25 cellular contexts compared by ENCODE assay signal in genomic region chr4:145055533-145056257, GRCh38. TPM values are rescaled to one million over a fixed set of nuclear protein-coding genes. Genes with fewer than 3 reads are reported as not detected.
A peak's percentile ranks its signal among the peaks of the same experiment; 100 is the strongest.
DNase-seq lines count a peak whose midpoint lies in the region; ATAC-seq, FAIRE-seq and TF ChIP-seq lines count a peak whose summit lies in the region.
"Had no signal": no experiment of that assay in that cellular context is flagged by ENCODE, and none has a peak within 500 bp of the region (broad histone marks: within the 10 kb centered on the region; RNA-seq: fewer than 3 reads in every experiment).

No MANE protein-coding gene starts in this region.

- CTCF ChIA-PET in activated CD4-positive, alpha-beta T cell treated with anti-CD3 and anti-CD28 coated beads for 36 hours (lab: Charles Lee) = interaction anchor here (0.6 kb wide), 1 partner anchor 445 kb away, joined by 3 read pairs; no protein-coding TSS in a partner anchor
- CTCF ChIA-PET in activated CD4-positive, alpha-beta T cell treated with anti-CD3 and anti-CD28 coated beads, Interleukin-2, amount 10 ng/mL, durations not matched to agents 7 days and 5 days (lab: Charles Lee) = interaction anchor here (0.5 kb wide), 1 partner anchor 485 kb away, joined by 3 read pairs; no protein-coding TSS in a partner anchor
- CTCF ChIA-PET in activated naive CD4-positive, alpha-beta T cell treated with anti-CD3 and anti-CD28 coated beads, Interleukin-2, amount 10 ng/mL, durations not matched to agents 7 days and 5 days (lab: Charles Lee) = no interaction called here
- CTCF ChIA-PET in GM12878 (lab: Yijun Ruan, JAX) = interaction anchor here (0.6 kb wide), 1 partner anchor 87 kb away, joined by 3 read pairs; no protein-coding TSS in a partner anchor

- H3K4me1 Mint-ChIP-seq in activated CD4-positive, alpha-beta T cell treated with anti-CD3 and anti-CD28 coated beads for 36 hours = peaks cover 23% of the 10 kb centered on the region
- peaks cover 23% of the 10 kb centered on the region for H3K4me1 Mint-ChIP-seq in activated CD4-positive, alpha-beta T cell treated with anti-CD3 and anti-CD28 coated beads, Interleukin-2, amount 10 ng/mL, durations not matched to agents 7 days and 5 days
- H3K4me1 Mint-ChIP-seq in activated naive CD4-positive, alpha-beta T cell treated with anti-CD3 and anti-CD28 coated beads, Interleukin-2, amount 10 ng/mL, durations not matched to agents 7 days and 5 days = peaks cover 23% of the 10 kb centered on the region

- no peaks in the 10 kb centered on the region for H3K9me3 Mint-ChIP-seq in activated CD4-positive, alpha-beta T cell treated with anti-CD3 and anti-CD28 coated beads for 36 hours (ENCODE audit: low read depth)
- H3K9me3 Mint-ChIP-seq in activated CD4-positive, alpha-beta T cell treated with anti-CD3 and anti-CD28 coated beads, Interleukin-2, amount 10 ng/mL, durations not matched to agents 7 days and 5 days = no peaks in the 10 kb centered on the region
- no peaks in the 10 kb centered on the region for H3K9me3 Mint-ChIP-seq in activated naive CD4-positive, alpha-beta T cell treated with anti-CD3 and anti-CD28 coated beads, Interleukin-2, amount 50 U/mL, for 72 hours
- no peaks in the 10 kb centered on the region for H3K9me3 Mint-ChIP-seq in activated naive CD4-positive, alpha-beta T cell treated with anti-CD3 and anti-CD28 coated beads, Interleukin-2, amount 10 ng/mL, durations not matched to agents 7 days and 5 days
- H3K9me3 Mint-ChIP-seq: CD8-positive, alpha-beta memory T cell had no signal

- no peak overlapping the region for H3K4me3 ChIP-seq in GM12878
- H3K4me3 ChIP-seq: PC-9 had no signal

- no peak for DNase-seq in activated CD4-positive, alpha-beta T cell treated with anti-CD3 and anti-CD28 coated beads for 36 hours
- DNase-seq in activated CD4-positive, alpha-beta T cell treated with anti-CD3 and anti-CD28 coated beads, Interleukin-2, amount 10 ng/mL, durations not matched to agents 7 days and 5 days = no peak
- no peak for DNase-seq in activated naive CD4-positive, alpha-beta T cell treated with anti-CD3 and anti-CD28 coated beads, Interleukin-2, amount 50 U/mL, for 72 hours (ENCODE audit: low spot score in 2 of 2)
- no peak for DNase-seq in activated naive CD4-positive, alpha-beta T cell treated with anti-CD3 and anti-CD28 coated beads, Interleukin-2, amount 10 ng/mL, durations not matched to agents 7 days and 5 days
- no peak for DNase-seq in GM12878 (ENCODE audit: low read depth, low spot score)
- DNase-seq in stimulated activated naive CD8-positive, alpha-beta T cell treated with anti-CD3 and anti-CD28 coated beads, Interleukin-15, Interleukin-2, amounts not matched to agents 100 U/mL and 50 U/mL, for 24 hours = no peak
- DNase-seq: 8988T; ACHN; BE2C; CD8-positive, alpha-beta memory T cell; DMS79 treated with DMSO at 0.1 percent for 48 hours; GF-D8; NCI-H1048; NCI-H1417; NCI-H1694; NCI-H2029 treated with DMSO at 0.1 percent for 48 hours; NCI-H2227 treated with DMSO at 0.1 percent for 48 hours; NCI-H526 treated with DMSO at 0.1 percent for 48 hours; PC-9 had no signal

- SMC1A ChIA-PET in GM12878 (lab: Charles Lee; ENCODE audit: uncharacterized antibody, unreplicated experiment) = interaction anchor here (0.9 to 1.0 kb wide), 2 partner anchors 63 to 265 kb away, joined by 3 read pairs; no protein-coding TSS in a partner anchor

- TF ChIP-seq EP300 in GM12878 (IDR thresholded peaks at IDR 0.05; ENCODE audit: borderline replicate concordance in 1 of 2, control insufficient read depth in 1 of 2, low read depth in 2 of 2, low read length in 2 of 2) = no peak

- no peak for TF ChIP-seq CTCF in GM12878 (IDR thresholded peaks at IDR 0.05 in 2 of 3, conservative IDR thresholded peaks at IDR 0.05 in 1 of 3; ENCODE audit: control insufficient read depth in 2 of 3, extremely low read depth in 1 of 3, insufficient read depth in 1 of 3, low read depth in 3 of 3, low read length in 3 of 3)

- peaks cover 12% of the 10 kb centered on the region for H3K36me3 Mint-ChIP-seq in activated CD4-positive, alpha-beta T cell treated with anti-CD3 and anti-CD28 coated beads for 36 hours (ENCODE audit: low read depth)
- H3K36me3 Mint-ChIP-seq in activated CD4-positive, alpha-beta T cell treated with anti-CD3 and anti-CD28 coated beads, Interleukin-2, amount 10 ng/mL, durations not matched to agents 7 days and 5 days (ENCODE audit: low read depth) = peaks cover 10% of the 10 kb centered on the region
- H3K36me3 Mint-ChIP-seq in activated naive CD4-positive, alpha-beta T cell treated with anti-CD3 and anti-CD28 coated beads, Interleukin-2, amount 50 U/mL, for 72 hours = peaks cover 4 to 5% of the 10 kb centered on the region in 2 donors
- H3K36me3 Mint-ChIP-seq in activated naive CD4-positive, alpha-beta T cell treated with anti-CD3 and anti-CD28 coated beads, Interleukin-2, amount 10 ng/mL, durations not matched to agents 7 days and 5 days = peaks cover 9% of the 10 kb centered on the region

- no peak for FAIRE-seq in GM12878 (lab: Jason Lieb, UNC)
- FAIRE-seq: GM12892, H54 had no signal

- RAD21 ChIA-PET in GM12878 (lab: Charles Lee; ENCODE audit: unreplicated experiment) = interaction anchor here (1.0 kb wide), 1 partner anchor 85 kb away, joined by 3 read pairs; no protein-coding TSS in a partner anchor

- H4K20me1 ChIP-seq in GM12878 (ENCODE audit: control insufficient read depth, insufficient read depth) = no peaks in the 10 kb centered on the region

- POLR2A ChIA-PET in activated CD4-positive, alpha-beta T cell treated with anti-CD3 and anti-CD28 coated beads for 36 hours (lab: Charles Lee) = no interaction called here
- POLR2A ChIA-PET in activated CD4-positive, alpha-beta T cell treated with anti-CD3 and anti-CD28 coated beads, Interleukin-2, amount 10 ng/mL, durations not matched to agents 7 days and 5 days (lab: Charles Lee) = no interaction called here
- POLR2A ChIA-PET in GM12878 (lab: Charles Lee) = no interaction called here

- no TSS peak for BruUV-seq in GM12878 (replicated peaks; lab: Mats Ljungman, UMichigan)

- intact Hi-C loops in activated CD4-positive, alpha-beta T cell treated with anti-CD3 and anti-CD28 coated beads for 36 hours (cut with DNase I, micrococcal nuclease) = loop anchor here in 1 of 2 experiments (2.0 kb wide), 1 partner anchor 37 kb away; no protein-coding TSS in a partner anchor
- intact Hi-C loops in GM12878 (cut with micrococcal nuclease; ENCODE audit: unreplicated experiment) = no loop called here

- H3K27me3 ChIP-seq in GM12878 (replicated peaks in 1 of 2; ENCODE audit: control insufficient read depth in 2 of 2, insufficient read depth in 2 of 2, low read length in 1 of 2) = no peaks in the 10 kb centered on the region
- H3K27me3 ChIP-seq: BE2C had no signal

- no peaks in the 10 kb centered on the region for H3K79me2 ChIP-seq in GM12878 (ENCODE audit: control insufficient read depth, insufficient read depth, low read length)

- H2AFZ ChIP-seq in GM12878 (ENCODE audit: control insufficient read depth, low read depth, low read length) = no peak overlapping the region
- H2AFZ ChIP-seq: PC-9 had no signal

- peak; percentile 80 for ATAC-seq in activated CD4-positive, alpha-beta T cell treated with anti-CD3 and anti-CD28 coated beads for 36 hours
- ATAC-seq in activated naive CD4-positive, alpha-beta T cell treated with anti-CD3 and anti-CD28 coated beads, Interleukin-2, amount 50 U/mL, for 72 hours = peak; percentile 62 to 88
- ATAC-seq in GM12878 = peak; percentile 68
- peak; percentile 68 for ATAC-seq in stimulated activated naive CD8-positive, alpha-beta T cell treated with anti-CD3 and anti-CD28 coated beads, Interleukin-15, Interleukin-2, amounts not matched to agents 100 U/mL and 50 U/mL, for 24 hours
- no peak for ATAC-seq in GM21529 (IDR thresholded peaks at IDR 0.05; ENCODE audit: unreplicated experiment)
- no peak for ATAC-seq in GM21825 (IDR thresholded peaks at IDR 0.05; ENCODE audit: unreplicated experiment)
- ATAC-seq: Right ventricle myocardium inferior had no signal

- H3K4me2 ChIP-seq in GM12878 (ENCODE audit: control insufficient read depth, insufficient read depth) = no peak overlapping the region
- H3K4me2 ChIP-seq: PC-9 had no signal

- no peak overlapping the region for H3K4me3 Mint-ChIP-seq in activated CD4-positive, alpha-beta T cell treated with anti-CD3 and anti-CD28 coated beads for 36 hours
- H3K4me3 Mint-ChIP-seq in activated CD4-positive, alpha-beta T cell treated with anti-CD3 and anti-CD28 coated beads, Interleukin-2, amount 10 ng/mL, durations not matched to agents 7 days and 5 days = no peak overlapping the region
- no peak overlapping the region for H3K4me3 Mint-ChIP-seq in activated naive CD4-positive, alpha-beta T cell treated with anti-CD3 and anti-CD28 coated beads, Interleukin-2, amount 10 ng/mL, durations not matched to agents 7 days and 5 days
- H3K4me3 Mint-ChIP-seq: CD14-positive monocyte; CD8-positive, alpha-beta memory T cell had no signal

- no peak for TF ChIP-seq POLR2A in GM12878 (IDR thresholded peaks at IDR 0.05; ENCODE audit: low read depth, low read length)

- no peaks in the 10 kb centered on the region; the same call in 2 of the 3 replicates for H3K9me3 ChIP-seq in GM12878 (replicated peaks; ENCODE audit: control insufficient read depth, insufficient read depth, low read length)
- H3K9me3 ChIP-seq: BE2C had no signal

- TF ChIP-seq RAD21 in GM12878 (IDR thresholded peaks at IDR 0.05; ENCODE audit: insufficient read depth, low read depth, low read length) = no peak

- no peak overlapping the region for H3K27ac Mint-ChIP-seq in activated CD4-positive, alpha-beta T cell treated with anti-CD3 and anti-CD28 coated beads for 36 hours
- H3K27ac Mint-ChIP-seq in activated CD4-positive, alpha-beta T cell treated with anti-CD3 and anti-CD28 coated beads, Interleukin-2, amount 10 ng/mL, durations not matched to agents 7 days and 5 days = no peak overlapping the region
- H3K27ac Mint-ChIP-seq in activated naive CD4-positive, alpha-beta T cell treated with anti-CD3 and anti-CD28 coated beads, Interleukin-2, amount 50 U/mL, for 72 hours = no peak overlapping the region
- H3K27ac Mint-ChIP-seq in activated naive CD4-positive, alpha-beta T cell treated with anti-CD3 and anti-CD28 coated beads, Interleukin-2, amount 10 ng/mL, durations not matched to agents 7 days and 5 days = no peak overlapping the region

- H3K36me3 ChIP-seq in GM12878 (ENCODE audit: control insufficient read depth in 2 of 2, insufficient read depth in 2 of 2, low read length in 1 of 2) = peaks cover 0 to 2% of the 10 kb centered on the region in 2 experiments; a peak in 3 of 4 replicates
- H3K36me3 ChIP-seq: BE2C had no signal

- 86% methylated on average over 5 of the region's 5 CpGs for WGBS in GM12878 (ENCODE audit: insufficient coverage, insufficient replicate concordance, low lambda C conversion rate, missing lambda C conversion rate)

- in situ Hi-C loops in GM12878 (cut with MboI) = no loop called here

- H3K9ac ChIP-seq in GM12878 (ENCODE audit: control insufficient read depth, insufficient read depth, low read length) = no peak overlapping the region

- no peaks in the 10 kb centered on the region for H3K27me3 Mint-ChIP-seq in activated CD4-positive, alpha-beta T cell treated with anti-CD3 and anti-CD28 coated beads for 36 hours
- no peaks in the 10 kb centered on the region for H3K27me3 Mint-ChIP-seq in activated CD4-positive, alpha-beta T cell treated with anti-CD3 and anti-CD28 coated beads, Interleukin-2, amount 10 ng/mL, durations not matched to agents 7 days and 5 days
- H3K27me3 Mint-ChIP-seq in activated naive CD4-positive, alpha-beta T cell treated with anti-CD3 and anti-CD28 coated beads, Interleukin-2, amount 10 ng/mL, durations not matched to agents 7 days and 5 days = no peaks in the 10 kb centered on the region
- H3K27me3 Mint-ChIP-seq: CD8-positive, alpha-beta memory T cell had no signal

- no peaks in the 10 kb centered on the region for H3K4me1 ChIP-seq in GM12878 (ENCODE audit: control insufficient read depth, insufficient read depth, low read length)
- H3K4me1 ChIP-seq: BE2C had no signal

- H3K27ac ChIP-seq in GM12878 (ENCODE audit: control insufficient read depth, insufficient read depth) = no peak overlapping the region
- H3K27ac ChIP-seq: PC-9 had no signal

RNA-seq across cellular contexts. Expression of gene ANAPC10, which starts 42.3 kb away (rescaled TPM):
- 10 to 100 TPM; 27.7 to 31.5 TPM for total RNA-seq in activated CD4-positive, alpha-beta T cell treated with anti-CD3 and anti-CD28 coated beads for 36 hours
- 10 to 100 TPM; 23.5 to 25.4 TPM for total RNA-seq in activated CD4-positive, alpha-beta T cell treated with anti-CD3 and anti-CD28 coated beads, Interleukin-2, amount 10 ng/mL, durations not matched to agents 7 days and 5 days
- total RNA-seq in activated naive CD4-positive, alpha-beta T cell treated with anti-CD3 and anti-CD28 coated beads, Interleukin-2, amount 50 U/mL, for 72 hours = 10 to 100 TPM; 28.3 to 42.5 TPM
- total RNA-seq in GM12878 (2013; cell fraction: nucleolus; rRNA removed) = 93.9 and 108 TPM in 2 replicates
- 26.8 and 31.0 TPM in 2 replicates for total RNA-seq in GM12878 (2014; rRNA removed)
- total RNA-seq in GM12878 (2014; rRNA removed; fragmentation: Illumina TruSeq; extraction: Trizol) = 44.1 and 44.9 TPM in 2 replicates
- 21.6 and 23.8 TPM in 2 replicates for total RNA-seq in GM12878 (2021)
- polyA plus RNA-seq in GM12878 (2011; ENCODE audit: low read depth) = 17.7 TPM
- polyA plus RNA-seq in GM12878 (2011; rRNA removed) = 52.9 and 76.8 TPM in 2 replicates
- 21.2 and 26.0 TPM in 2 replicates for polyA plus RNA-seq in GM12878 (2011; cell fraction: cytosol; rRNA removed)
- 23.9 and 26.9 TPM in 2 replicates for polyA plus RNA-seq in GM12878 (2011; cell fraction: nucleus; rRNA removed)
- 17.7 and 21.8 TPM in 2 replicates for polyA plus RNA-seq in GM12878 (2012)
- 43.7 and 58.0 TPM in 2 replicates for polyA plus RNA-seq in GM12878 (2014; fragmentation: Illumina TruSeq; extraction: Trizol)
- polyA plus RNA-seq in GM12878 (2014; fragmentation: Nextera tagmentation; extraction: Ambion mirVana) = 10 to 100 TPM; 60.2 to 73.7 TPM
- polyA plus RNA-seq in GM12878 (2014; rRNA removed) = 25.0 and 34.0 TPM in 2 replicates
- 10 to 100 TPM; 56.1 to 62.6 TPM for polyA plus RNA-seq in GM12878 (2016; fragmentation: Nextera tagmentation; extraction: Ambion mirVana)
- polyA minus RNA-seq in GM12878 (2011; rRNA and poly(A)+ RNA removed) = 42.6 and 42.8 TPM in 2 replicates
- polyA minus RNA-seq in GM12878 (2011; cell fraction: cytosol; rRNA and poly(A)+ RNA removed) = 4.4 and 4.5 TPM in 2 replicates
- polyA minus RNA-seq in GM12878 (2011; cell fraction: nucleus; rRNA and poly(A)+ RNA removed) = 34.2 and 53.3 TPM in 2 replicates

RNA-seq across cellular contexts. Expression of gene ABCE1, which starts 42.4 kb away (rescaled TPM):
- 100 to 1,000 TPM; 148 to 172 TPM for total RNA-seq in activated CD4-positive, alpha-beta T cell treated with anti-CD3 and anti-CD28 coated beads for 36 hours
- total RNA-seq in activated CD4-positive, alpha-beta T cell treated with anti-CD3 and anti-CD28 coated beads, Interleukin-2, amount 10 ng/mL, durations not matched to agents 7 days and 5 days = 10 to 100 TPM; 62.1 to 72.3 TPM
- 100 to 1,000 TPM; 131 to 162 TPM for total RNA-seq in activated naive CD4-positive, alpha-beta T cell treated with anti-CD3 and anti-CD28 coated beads, Interleukin-2, amount 50 U/mL, for 72 hours
- total RNA-seq in GM12878 (2013; cell fraction: nucleolus; rRNA removed) = 217 and 237 TPM in 2 replicates
- total RNA-seq in GM12878 (2014; rRNA removed) (147 and 158 TPM in 2 replicates), GM12878 (2014; rRNA removed; fragmentation: Illumina TruSeq; extraction: Trizol) (168 and 172 TPM in 2 replicates), GM12878 (2021) (109 and 115 TPM in 2 replicates)
- polyA plus RNA-seq in GM12878 (2011; ENCODE audit: low read depth) = 46.8 TPM
- polyA plus RNA-seq in GM12878 (2011; rRNA removed) (149 and 220 TPM in 2 replicates), GM12878 (2014; fragmentation: Illumina TruSeq; extraction: Trizol) (167 and 221 TPM in 2 replicates), GM12878 (2014; fragmentation: Nextera tagmentation; extraction: Ambion mirVana) (100 to 1,000 TPM in 1 of 2 experiments, 10 to 100 TPM in 1; 75.9 to 108 TPM), GM12878 (2014; rRNA removed) (72.2 and 97.9 TPM in 2 replicates), GM12878 (2016; fragmentation: Nextera tagmentation; extraction: Ambion mirVana) (100 to 1,000 TPM; 124 to 144 TPM)
- polyA plus RNA-seq in GM12878 (2011; cell fraction: cytosol; rRNA removed) = 99.2 and 112 TPM in 2 replicates
- 146 and 163 TPM in 2 replicates for polyA plus RNA-seq in GM12878 (2011; cell fraction: nucleus; rRNA removed)
- 51.6 and 54.1 TPM in 2 replicates for polyA plus RNA-seq in GM12878 (2012)
- 199 and 265 TPM in 2 replicates for polyA minus RNA-seq in GM12878 (2011; rRNA and poly(A)+ RNA removed)
- polyA minus RNA-seq in GM12878 (2011; cell fraction: cytosol; rRNA and poly(A)+ RNA removed) = 58.4 and 60.6 TPM in 2 replicates
- polyA minus RNA-seq in GM12878 (2011; cell fraction: nucleus; rRNA and poly(A)+ RNA removed) = 48.6 and 54.9 TPM in 2 replicates

Comparison
In these comparisons a context has a peak if more than half of its experiments do, and no peak if none do; other contexts are left out.
1. ATAC-seq: peak in activated CD4-positive, alpha-beta T cell treated with anti-CD3 and anti-CD28 coated beads for 36 hours (single experiment), activated naive CD4-positive, alpha-beta T cell treated with anti-CD3 and anti-CD28 coated beads, Interleukin-2, amount 50 U/mL, for 72 hours (2 of 2), GM12878 (single experiment) and stimulated activated naive CD8-positive, alpha-beta T cell treated with anti-CD3 and anti-CD28 coated beads, Interleukin-15, Interleukin-2, amounts not matched to agents 100 U/mL and 50 U/mL, for 24 hours (single experiment); none in GM21529 (single experiment) and GM21825 (single experiment).